In genomic region chr4:147617841-147618421, GRCh38 we compare ENCODE assay signal across 1 cellular context.
A peak's percentile ranks its signal among the peaks of the same experiment; 100 is the strongest.
TF ChIP-seq lines count a peak whose summit lies in the region.

No MANE protein-coding gene starts in this region.

TF ChIP-seq in HCT116, 20 proteins besides CTCF, POLR2A, EP300 and RAD21 (continued from another document):
- TF ChIP-seq, protein P1, sequence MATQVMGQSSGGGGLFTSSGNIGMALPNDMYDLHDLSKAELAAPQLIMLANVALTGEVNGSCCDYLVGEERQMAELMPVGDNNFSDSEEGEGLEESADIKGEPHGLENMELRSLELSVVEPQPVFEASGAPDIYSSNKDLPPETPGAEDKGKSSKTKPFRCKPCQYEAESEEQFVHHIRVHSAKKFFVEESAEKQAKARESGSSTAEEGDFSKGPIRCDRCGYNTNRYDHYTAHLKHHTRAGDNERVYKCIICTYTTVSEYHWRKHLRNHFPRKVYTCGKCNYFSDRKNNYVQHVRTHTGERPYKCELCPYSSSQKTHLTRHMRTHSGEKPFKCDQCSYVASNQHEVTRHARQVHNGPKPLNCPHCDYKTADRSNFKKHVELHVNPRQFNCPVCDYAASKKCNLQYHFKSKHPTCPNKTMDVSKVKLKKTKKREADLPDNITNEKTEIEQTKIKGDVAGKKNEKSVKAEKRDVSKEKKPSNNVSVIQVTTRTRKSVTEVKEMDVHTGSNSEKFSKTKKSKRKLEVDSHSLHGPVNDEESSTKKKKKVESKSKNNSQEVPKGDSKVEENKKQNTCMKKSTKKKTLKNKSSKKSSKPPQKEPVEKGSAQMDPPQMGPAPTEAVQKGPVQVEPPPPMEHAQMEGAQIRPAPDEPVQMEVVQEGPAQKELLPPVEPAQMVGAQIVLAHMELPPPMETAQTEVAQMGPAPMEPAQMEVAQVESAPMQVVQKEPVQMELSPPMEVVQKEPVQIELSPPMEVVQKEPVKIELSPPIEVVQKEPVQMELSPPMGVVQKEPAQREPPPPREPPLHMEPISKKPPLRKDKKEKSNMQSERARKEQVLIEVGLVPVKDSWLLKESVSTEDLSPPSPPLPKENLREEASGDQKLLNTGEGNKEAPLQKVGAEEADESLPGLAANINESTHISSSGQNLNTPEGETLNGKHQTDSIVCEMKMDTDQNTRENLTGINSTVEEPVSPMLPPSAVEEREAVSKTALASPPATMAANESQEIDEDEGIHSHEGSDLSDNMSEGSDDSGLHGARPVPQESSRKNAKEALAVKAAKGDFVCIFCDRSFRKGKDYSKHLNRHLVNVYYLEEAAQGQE (IDR thresholded peaks at IDR 0.05; ENCODE audit: low read depth): no peak
- peak; percentile 44; the same call in 1 of the 2 replicates for TF ChIP-seq SIN3A (IDR thresholded peaks at IDR 0.05; ENCODE audit: low read depth)
